Comparison of ENCODE assay signal across 8 cellular contexts in genomic region chr5:140690376-140690932, GRCh38. TPM values are rescaled to one million over a fixed set of nuclear protein-coding genes. Genes with fewer than 3 reads are reported as not detected.
DNase-seq lines count a peak whose midpoint lies in the region; ATAC-seq, FAIRE-seq and TF ChIP-seq lines count a peak whose summit lies in the region.

No MANE protein-coding gene starts in this region.

- FAIRE-seq in astrocyte (lab: Jason Lieb, UNC) = no peak

- H3K79me2 ChIP-seq in astrocyte (ENCODE audit: insufficient read depth, low read length) = peaks cover 82% of the 10 kb centered on the region

- peak overlapping the region; percentile 96 for H2AFZ ChIP-seq in astrocyte (ENCODE audit: low read depth, low read length)

- H3K9me3 Mint-ChIP-seq in astrocyte (ENCODE audit: unreplicated experiment) (no peaks in the 10 kb centered on the region), memory B cell (no peaks in the 10 kb centered on the region)

- H3K9me3 ChIP-seq in BE2C (no peaks in the 10 kb centered on the region), astrocyte (ENCODE audit: insufficient read depth, low read depth, low read length) (no peaks in the 10 kb centered on the region), vagina (no peaks in the 10 kb centered on the region)

- intact Hi-C loops in vagina (cut with DNase I) = no loop called here

- H3K4me1 Mint-ChIP-seq in astrocyte (ENCODE audit: low read depth, unreplicated experiment) = peaks cover 15% of the 10 kb centered on the region
- H3K4me1 Mint-ChIP-seq in memory B cell = peaks cover 17% of the 10 kb centered on the region

- no peak for TF ChIP-seq POLR2A in vagina (IDR thresholded peaks at IDR 0.05)

- peak overlapping the region; percentile 96 for H3K4me3 Mint-ChIP-seq in astrocyte (ENCODE audit: unreplicated experiment)
- H3K4me3 Mint-ChIP-seq in memory B cell = peak overlapping the region; percentile 99

- H3K36me3 ChIP-seq in BE2C = peaks cover 42% of the 10 kb centered on the region
- peaks cover 31% of the 10 kb centered on the region for H3K36me3 ChIP-seq in astrocyte (ENCODE audit: insufficient read depth, low read length)
- peaks cover 0 to 31% of the 10 kb centered on the region in 2 donors for H3K36me3 ChIP-seq in vagina

- no peaks in the 10 kb centered on the region; the same call in 1 of the 2 replicates for H3K4me1 ChIP-seq in BE2C
- H3K4me1 ChIP-seq in astrocyte (ENCODE audit: insufficient read depth, low read length) = peaks cover 10% of the 10 kb centered on the region
- peaks cover 38% of the 10 kb centered on the region for H3K4me1 ChIP-seq in vagina

- no peak for DNase-seq in BE2C
- DNase-seq in astrocyte (ENCODE audit: low read depth) = no peak
- DNase-seq in memory B cell (ENCODE audit: low spot score in 2 of 2) = no peak
- DNase-seq in vagina (ENCODE audit: extremely low spot score in 2 of 2) = no peak
- no peak for DNase-seq in AG20443 (ENCODE audit: low spot score)

- no peaks in the 10 kb centered on the region for H3K27me3 ChIP-seq in BE2C
- H3K27me3 ChIP-seq in astrocyte (ENCODE audit: insufficient read depth, low read length) = no peaks in the 10 kb centered on the region
- H3K27me3 ChIP-seq in vagina = no peaks in the 10 kb centered on the region

- peaks cover 15% of the 10 kb centered on the region for H4K20me1 ChIP-seq in astrocyte (ENCODE audit: insufficient read depth, low read length)

- peak overlapping the region; percentile 92 for H3K4me2 ChIP-seq in astrocyte (ENCODE audit: low read length)

- H3K27ac Mint-ChIP-seq in astrocyte (ENCODE audit: unreplicated experiment) (peak overlapping the region; percentile 82), memory B cell (peak overlapping the region; percentile 94)

- H3K27me3 Mint-ChIP-seq in astrocyte (ENCODE audit: low read depth, unreplicated experiment) (no peaks in the 10 kb centered on the region), memory B cell (no peaks in the 10 kb centered on the region)

- H3K27ac ChIP-seq in astrocyte (ENCODE audit: low read depth, low read length) (peak overlapping the region; percentile 76), vagina (peak overlapping the region; percentile 80)

- ATAC-seq in HG02885 (IDR thresholded peaks at IDR 0.05; ENCODE audit: poor library complexity, unreplicated experiment) (peak; percentile 1), memory B cell (ENCODE audit: low read depth) (no peak), GM18520 (IDR thresholded peaks at IDR 0.05; ENCODE audit: unreplicated experiment) (no peak), GM19467 (IDR thresholded peaks at IDR 0.05; ENCODE audit: unreplicated experiment) (no peak)

- peak overlapping the region; percentile 97 for H3K9ac ChIP-seq in astrocyte (ENCODE audit: low read length)

- H3K4me3 ChIP-seq in BE2C (ENCODE audit: low read depth, low read length) = peak overlapping the region; percentile 93
- peak overlapping the region; percentile 98 for H3K4me3 ChIP-seq in astrocyte (ENCODE audit: insufficient read depth, low read depth, low read length)
- peak overlapping the region; percentile 66 to 86 for H3K4me3 ChIP-seq in vagina

- H3K36me3 Mint-ChIP-seq in astrocyte (ENCODE audit: low read depth, unreplicated experiment) (peaks cover 9% of the 10 kb centered on the region), memory B cell (peaks cover 6% of the 10 kb centered on the region)

- TF ChIP-seq CTCF in BE2C (IDR thresholded peaks at IDR 0.05; ENCODE audit: low read depth, low read length) (no peak), astrocyte (IDR thresholded peaks at IDR 0.05; ENCODE audit: insufficient read depth, low read depth, low read length) (no peak), vagina (IDR thresholded peaks at IDR 0.05) (no peak)

RNA-seq across cellular contexts. Expression of gene HARS1, which starts 0.7 kb away (rescaled TPM):
- polyA plus RNA-seq in BE2C (2012; ENCODE audit: insufficient read depth, insufficient read length, low read depth) = 176 TPM
- total RNA-seq in astrocyte = 84.6 and 95.2 TPM in 2 replicates
- 54.8 TPM for total RNA-seq in vagina

RNA-seq across cellular contexts. Expression of gene HARS2, which starts 0.8 kb away (rescaled TPM):
- 17.7 TPM for polyA plus RNA-seq in BE2C (2012; ENCODE audit: insufficient read depth, insufficient read length, low read depth)
- 26.5 and 29.9 TPM in 2 replicates for total RNA-seq in astrocyte
- 46.2 TPM for total RNA-seq in vagina

RNA-seq across cellular contexts. Expression of gene ZMAT2, which starts 9.8 kb away (rescaled TPM):
- 63.4 TPM for polyA plus RNA-seq in BE2C (2012; ENCODE audit: insufficient read depth, insufficient read length, low read depth)
- total RNA-seq in astrocyte (53.5 and 57.4 TPM in 2 replicates), vagina (22.6 TPM)

RNA-seq across cellular contexts. Expression of gene DND1, which starts 17.1 kb away (rescaled TPM):
- 7.3 TPM for polyA plus RNA-seq in BE2C (2012; ENCODE audit: insufficient read depth, insufficient read length, low read depth)
- 1.4 and 1.7 TPM in 2 replicates for total RNA-seq in astrocyte
- 2.9 TPM for total RNA-seq in vagina

RNA-seq across cellular contexts. Expression of gene WDR55, which starts 25.8 kb away (rescaled TPM):
- polyA plus RNA-seq in BE2C (2012; ENCODE audit: insufficient read depth, insufficient read length, low read depth) = 41.5 TPM
- total RNA-seq in astrocyte (28.8 and 31.2 TPM in 2 replicates), vagina (19.9 TPM)
